ENCODE assay signal across 1 cellular context in the genomic region with DNA sequence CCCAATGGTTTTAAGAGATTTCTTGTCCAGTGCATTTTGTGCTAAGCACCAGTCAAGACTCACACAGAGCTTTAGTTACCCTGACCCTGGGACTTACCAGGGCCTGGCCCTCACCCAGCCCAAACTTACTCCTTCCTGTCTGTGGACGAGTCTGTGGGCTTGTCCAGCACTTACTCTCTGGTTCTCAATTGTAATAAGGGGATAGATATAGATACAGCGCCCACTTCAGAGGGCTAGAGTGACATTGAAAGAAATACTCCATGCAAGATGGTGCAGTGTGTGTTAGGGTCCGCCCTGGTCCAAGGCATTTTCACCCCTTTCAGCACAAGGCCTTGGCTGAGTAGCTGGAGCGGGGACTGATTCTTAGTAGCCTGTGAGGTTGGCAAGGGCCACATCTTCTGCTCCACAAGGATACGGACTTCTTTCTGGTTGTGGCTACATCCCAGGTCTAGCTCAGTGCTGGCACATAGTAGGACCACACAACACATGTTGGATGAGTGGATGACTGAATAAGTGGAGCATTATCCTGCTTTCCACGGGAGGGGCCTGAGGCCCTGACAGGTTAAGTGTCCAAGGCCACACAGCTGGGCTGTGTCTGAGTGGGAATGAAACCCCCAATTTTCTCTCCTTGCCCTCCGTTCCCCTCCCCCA.
TF ChIP-seq lines count a peak whose summit lies in the region.

No MANE protein-coding gene starts in this region.

TF ChIP-seq in K562, 482 proteins besides CTCF, POLR2A, EP300 and RAD21:
- TF ChIP-seq, protein P1, sequence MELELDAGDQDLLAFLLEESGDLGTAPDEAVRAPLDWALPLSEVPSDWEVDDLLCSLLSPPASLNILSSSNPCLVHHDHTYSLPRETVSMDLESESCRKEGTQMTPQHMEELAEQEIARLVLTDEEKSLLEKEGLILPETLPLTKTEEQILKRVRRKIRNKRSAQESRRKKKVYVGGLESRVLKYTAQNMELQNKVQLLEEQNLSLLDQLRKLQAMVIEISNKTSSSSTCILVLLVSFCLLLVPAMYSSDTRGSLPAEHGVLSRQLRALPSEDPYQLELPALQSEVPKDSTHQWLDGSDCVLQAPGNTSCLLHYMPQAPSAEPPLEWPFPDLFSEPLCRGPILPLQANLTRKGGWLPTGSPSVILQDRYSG (tag; conservative IDR thresholded peaks at IDR 0.05; ENCODE audit: low read depth) = no peak
- TF ChIP-seq, protein P2, sequence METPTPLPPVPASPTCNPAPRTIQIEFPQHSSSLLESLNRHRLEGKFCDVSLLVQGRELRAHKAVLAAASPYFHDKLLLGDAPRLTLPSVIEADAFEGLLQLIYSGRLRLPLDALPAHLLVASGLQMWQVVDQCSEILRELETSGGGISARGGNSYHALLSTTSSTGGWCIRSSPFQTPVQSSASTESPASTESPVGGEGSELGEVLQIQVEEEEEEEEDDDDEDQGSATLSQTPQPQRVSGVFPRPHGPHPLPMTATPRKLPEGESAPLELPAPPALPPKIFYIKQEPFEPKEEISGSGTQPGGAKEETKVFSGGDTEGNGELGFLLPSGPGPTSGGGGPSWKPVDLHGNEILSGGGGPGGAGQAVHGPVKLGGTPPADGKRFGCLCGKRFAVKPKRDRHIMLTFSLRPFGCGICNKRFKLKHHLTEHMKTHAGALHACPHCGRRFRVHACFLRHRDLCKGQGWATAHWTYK (CRISPR knock-in tag; IDR thresholded peaks at IDR 0.05) = no peak
- TF ChIP-seq, protein P3, sequence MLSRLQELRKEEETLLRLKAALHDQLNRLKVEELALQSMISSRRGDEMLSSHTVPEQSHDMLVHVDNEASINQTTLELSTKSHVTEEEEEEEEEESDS (CRISPR knock-in tag; IDR thresholded peaks at IDR 0.05) = no peak
- TF ChIP-seq CBFB (CRISPR knock-in tag; IDR thresholded peaks at IDR 0.05) (no peak), U2AF1 (optimal IDR thresholded peaks at IDR 0.05; ENCODE audit: low read depth, low read length) (no peak), ZNF134 (CRISPR knock-in tag; conservative IDR thresholded peaks at IDR 0.05) (no peak), BCOR (IDR thresholded peaks at IDR 0.05) (no peak), SIN3A (IDR thresholded peaks at IDR 0.05; ENCODE audit: borderline replicate concordance in 2 of 2, control insufficient read depth in 1 of 2, low read depth in 2 of 2, low read length in 2 of 2) (no peak), ZNF140 (CRISPR knock-in tag; IDR thresholded peaks at IDR 0.05) (no peak), ZFPM2 (CRISPR knock-in tag; IDR thresholded peaks at IDR 0.05) (no peak), NR2C2 (CRISPR knock-in tag; IDR thresholded peaks at IDR 0.05) (0 out of 2 replicates have a peak, but pooled peaks have one; percentile 40), NR2C2 (tag; IDR thresholded peaks at IDR 0.05) (no peak), NFYB (IDR thresholded peaks at IDR 0.05; ENCODE audit: extremely low read depth, insufficient read length) (no peak), E2F3 (CRISPR knock-in tag; IDR thresholded peaks at IDR 0.05) (no peak), ZNF121 (CRISPR knock-in tag; conservative IDR thresholded peaks at IDR 0.05) (no peak), KDM2B (CRISPR knock-in tag; IDR thresholded peaks at IDR 0.05) (no peak), CREM (IDR thresholded peaks at IDR 0.05; ENCODE audit: low read depth) (no peak), ZNF589 (CRISPR knock-in tag; IDR thresholded peaks at IDR 0.05; ENCODE audit: low read depth) (0 out of 2 replicates have a peak, but pooled peaks have one; percentile 28), PHF8 (IDR thresholded peaks at IDR 0.05; ENCODE audit: borderline replicate concordance, low read length) (no peak), ZKSCAN1 (IDR thresholded peaks at IDR 0.05; ENCODE audit: low read depth, low read length) (peak; percentile 97), ETV6 (IDR thresholded peaks at IDR 0.05; ENCODE audit: borderline replicate concordance in 1 of 2, low read depth in 2 of 2, low read length in 1 of 2) (no peak), ETV6 (CRISPR knock-in tag; IDR thresholded peaks at IDR 0.05; ENCODE audit: borderline replicate concordance) (no peak), MTA2 (IDR thresholded peaks at IDR 0.05; ENCODE audit: low read depth) (no peak), IRF2 (CRISPR knock-in tag; IDR thresholded peaks at IDR 0.05) (no peak), HIVEP1 (CRISPR knock-in tag; IDR thresholded peaks at IDR 0.05) (no peak)
- TF ChIP-seq, protein P4, sequence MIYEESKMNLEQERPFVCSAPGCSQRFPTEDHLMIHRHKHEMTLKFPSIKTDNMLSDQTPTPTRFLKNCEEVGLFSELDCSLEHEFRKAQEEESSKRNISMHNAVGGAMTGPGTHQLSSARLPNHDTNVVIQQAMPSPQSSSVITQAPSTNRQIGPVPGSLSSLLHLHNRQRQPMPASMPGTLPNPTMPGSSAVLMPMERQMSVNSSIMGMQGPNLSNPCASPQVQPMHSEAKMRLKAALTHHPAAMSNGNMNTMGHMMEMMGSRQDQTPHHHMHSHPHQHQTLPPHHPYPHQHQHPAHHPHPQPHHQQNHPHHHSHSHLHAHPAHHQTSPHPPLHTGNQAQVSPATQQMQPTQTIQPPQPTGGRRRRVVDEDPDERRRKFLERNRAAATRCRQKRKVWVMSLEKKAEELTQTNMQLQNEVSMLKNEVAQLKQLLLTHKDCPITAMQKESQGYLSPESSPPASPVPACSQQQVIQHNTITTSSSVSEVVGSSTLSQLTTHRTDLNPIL (CRISPR knock-in tag; IDR thresholded peaks at IDR 0.05) = no peak
- TF ChIP-seq, protein P5, sequence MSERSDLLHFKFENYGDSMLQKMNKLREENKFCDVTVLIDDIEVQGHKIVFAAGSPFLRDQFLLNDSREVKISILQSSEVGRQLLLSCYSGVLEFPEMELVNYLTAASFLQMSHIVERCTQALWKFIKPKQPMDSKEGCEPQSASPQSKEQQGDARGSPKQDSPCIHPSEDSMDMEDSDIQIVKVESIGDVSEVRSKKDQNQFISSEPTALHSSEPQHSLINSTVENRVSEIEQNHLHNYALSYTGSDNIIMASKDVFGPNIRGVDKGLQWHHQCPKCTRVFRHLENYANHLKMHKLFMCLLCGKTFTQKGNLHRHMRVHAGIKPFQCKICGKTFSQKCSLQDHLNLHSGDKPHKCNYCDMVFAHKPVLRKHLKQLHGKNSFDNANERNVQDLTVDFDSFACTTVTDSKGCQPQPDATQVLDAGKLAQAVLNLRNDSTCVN (CRISPR knock-in tag; IDR thresholded peaks at IDR 0.05) = no peak
- TF ChIP-seq, protein P6, sequence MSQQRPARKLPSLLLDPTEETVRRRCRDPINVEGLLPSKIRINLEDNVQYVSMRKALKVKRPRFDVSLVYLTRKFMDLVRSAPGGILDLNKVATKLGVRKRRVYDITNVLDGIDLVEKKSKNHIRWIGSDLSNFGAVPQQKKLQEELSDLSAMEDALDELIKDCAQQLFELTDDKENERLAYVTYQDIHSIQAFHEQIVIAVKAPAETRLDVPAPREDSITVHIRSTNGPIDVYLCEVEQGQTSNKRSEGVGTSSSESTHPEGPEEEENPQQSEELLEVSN (IDR thresholded peaks at IDR 0.05; ENCODE audit: borderline replicate concordance in 1 of 2, extremely low read depth in 1 of 2, insufficient read depth in 1 of 2, insufficient read length in 1 of 2, low read depth in 1 of 2, low read length in 1 of 2, poor library complexity in 1 of 2, severe bottlenecking in 1 of 2) = no peak
- TF ChIP-seq, protein P7, sequence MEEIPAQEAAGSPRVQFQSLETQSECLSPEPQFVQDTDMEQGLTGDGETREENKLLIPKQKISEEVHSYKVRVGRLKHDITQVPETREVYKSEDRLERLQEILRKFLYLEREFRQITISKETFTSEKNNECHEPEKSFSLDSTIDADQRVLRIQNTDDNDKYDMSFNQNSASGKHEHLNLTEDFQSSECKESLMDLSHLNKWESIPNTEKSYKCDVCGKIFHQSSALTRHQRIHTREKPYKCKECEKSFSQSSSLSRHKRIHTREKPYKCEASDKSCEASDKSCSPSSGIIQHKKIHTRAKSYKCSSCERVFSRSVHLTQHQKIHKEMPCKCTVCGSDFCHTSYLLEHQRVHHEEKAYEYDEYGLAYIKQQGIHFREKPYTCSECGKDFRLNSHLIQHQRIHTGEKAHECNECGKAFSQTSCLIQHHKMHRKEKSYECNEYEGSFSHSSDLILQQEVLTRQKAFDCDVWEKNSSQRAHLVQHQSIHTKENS (CRISPR knock-in tag; IDR thresholded peaks at IDR 0.05) = no peak
TF ChIP-seq in K562: peak in this region for 3.
